9 cellular contexts compared by ENCODE assay signal in the genomic region with DNA sequence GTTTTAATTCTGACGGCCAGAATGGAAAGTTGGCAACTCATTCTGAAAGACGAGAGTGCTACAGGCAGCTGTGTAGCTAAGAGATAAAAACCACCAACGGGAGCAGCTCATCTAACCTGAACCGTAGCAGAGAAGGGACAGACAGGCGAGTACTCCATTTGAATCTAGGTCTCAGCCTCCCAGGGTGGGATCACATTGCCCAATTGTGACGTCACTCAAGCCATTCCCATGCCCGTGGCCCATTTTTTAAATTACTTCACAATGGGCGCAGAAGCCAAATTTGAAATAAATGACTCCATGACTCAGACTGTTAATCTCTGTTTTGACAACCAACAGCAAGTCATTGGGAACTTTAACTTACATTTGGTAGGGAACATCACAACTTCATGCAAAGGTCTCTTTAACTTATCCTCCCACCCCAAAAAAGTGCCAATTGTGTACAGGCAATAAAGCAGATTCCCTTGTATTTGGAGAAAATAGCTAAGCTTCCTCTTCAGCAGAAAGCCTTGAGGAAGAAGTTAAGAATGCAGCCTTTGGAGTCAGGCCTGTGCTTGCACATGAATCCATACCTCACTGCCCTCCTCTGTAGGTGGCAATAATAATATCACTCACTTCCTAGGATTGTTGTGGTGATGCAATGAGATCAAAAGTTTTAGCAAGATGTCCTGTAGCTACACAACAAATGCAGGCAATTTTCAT.
A peak's percentile ranks its signal among the peaks of the same experiment; 100 is the strongest.
DNase-seq lines count a peak whose midpoint lies in the region; ATAC-seq, FAIRE-seq and TF ChIP-seq lines count a peak whose summit lies in the region.
"Had no signal": no experiment of that assay in that cellular context is flagged by ENCODE, and none has a peak within 500 bp of the region (broad histone marks: within the 10 kb centered on the region; RNA-seq: fewer than 3 reads in every experiment).

No MANE protein-coding gene starts in this region.

- peaks cover 19% of the 10 kb centered on the region for H3K4me1 Mint-ChIP-seq in chondrocyte (ENCODE audit: low read depth)
- H3K4me1 Mint-ChIP-seq in osteocyte (ENCODE audit: unreplicated experiment): peaks cover 27% of the 10 kb centered on the region

- peak; percentile 75 for FAIRE-seq in GM18507 (lab: Jason Lieb, UNC)

- peak overlapping the region; percentile 29; the same call in 1 of the 2 replicates for H3K4me2 ChIP-seq in KMS-11

- no peaks in the 10 kb centered on the region for H3K27me3 ChIP-seq in KMS-11 (ENCODE audit: insufficient read depth, low read depth)

- ATAC-seq in GM21786 (IDR thresholded peaks at IDR 0.05; ENCODE audit: unreplicated experiment): peak; percentile 98
- ATAC-seq: naive thymus-derived CD4-positive, alpha-beta T cell had no signal

- no peaks in the 10 kb centered on the region for H3K27me3 Mint-ChIP-seq in chondrocyte (ENCODE audit: low read depth)
- H3K27me3 Mint-ChIP-seq in osteocyte (ENCODE audit: unreplicated experiment): no peaks in the 10 kb centered on the region
- H3K27me3 Mint-ChIP-seq: naive thymus-derived CD4-positive, alpha-beta T cell had no signal

- TF ChIP-seq CTCF in KMS-11 (conservative IDR thresholded peaks at IDR 0.05; ENCODE audit: low read depth, low read length) (no peak), chondrocyte (IDR thresholded peaks at IDR 0.05) (peak; percentile 9), osteocyte (IDR thresholded peaks at IDR 0.05) (peak; percentile 6)

- H3K27ac Mint-ChIP-seq in chondrocyte (ENCODE audit: unreplicated experiment) (peak overlapping the region; percentile 96), osteocyte (ENCODE audit: unreplicated experiment) (peak overlapping the region; percentile 99)

- no peak overlapping the region for H3K4me3 ChIP-seq in KMS-11 (IDR thresholded peaks at IDR 0.05; ENCODE audit: insufficient read depth, low read depth, low read length)

- H3K9ac ChIP-seq in KMS-11: no peak overlapping the region

- H4K20me1 ChIP-seq in KMS-11 (ENCODE audit: insufficient read depth): no peaks in the 10 kb centered on the region

- peak overlapping the region; percentile 25; the same call in 1 of the 2 replicates for H3K27ac ChIP-seq in KMS-11

- DNase-seq in GM18507 (ENCODE audit: extremely low spot score, insufficient read length, low read depth) (peak; percentile 54), chondrocyte (ENCODE audit: low spot score) (no peak), osteocyte (ENCODE audit: extremely low spot score, unreplicated experiment) (no peak), hippocampal formation (lab: John Stamatoyannopoulos, UW) (no peak), SHP77 (lab: John Stamatoyannopoulos, UW) (no peak), germinal center (ENCODE audit: low spot score) (no peak)

- peak overlapping the region; percentile 9; the same call in 1 of the 2 replicates for H2AFZ ChIP-seq in KMS-11 (ENCODE audit: low read depth)

- H3K4me3 Mint-ChIP-seq in chondrocyte (ENCODE audit: unreplicated experiment) (no peak overlapping the region), osteocyte (ENCODE audit: unreplicated experiment) (peak overlapping the region; percentile 52)

- peaks cover 13% of the 10 kb centered on the region for H3K4me1 ChIP-seq in KMS-11 (ENCODE audit: low read depth, poor library complexity, severe bottlenecking)

- no peaks in the 10 kb centered on the region for H3K36me3 ChIP-seq in KMS-11 (ENCODE audit: insufficient read depth)

- H3K9me3 Mint-ChIP-seq in chondrocyte (ENCODE audit: low read depth) (peaks cover 8% of the 10 kb centered on the region), osteocyte (ENCODE audit: unreplicated experiment) (peaks cover 9% of the 10 kb centered on the region)

- H3K36me3 Mint-ChIP-seq in chondrocyte (ENCODE audit: low read depth) (peaks cover 2% of the 10 kb centered on the region), osteocyte (ENCODE audit: unreplicated experiment) (no peaks in the 10 kb centered on the region)

- no peaks in the 10 kb centered on the region for H3K79me2 ChIP-seq in KMS-11 (ENCODE audit: insufficient read depth, low read depth)
